In the genomic region with DNA sequence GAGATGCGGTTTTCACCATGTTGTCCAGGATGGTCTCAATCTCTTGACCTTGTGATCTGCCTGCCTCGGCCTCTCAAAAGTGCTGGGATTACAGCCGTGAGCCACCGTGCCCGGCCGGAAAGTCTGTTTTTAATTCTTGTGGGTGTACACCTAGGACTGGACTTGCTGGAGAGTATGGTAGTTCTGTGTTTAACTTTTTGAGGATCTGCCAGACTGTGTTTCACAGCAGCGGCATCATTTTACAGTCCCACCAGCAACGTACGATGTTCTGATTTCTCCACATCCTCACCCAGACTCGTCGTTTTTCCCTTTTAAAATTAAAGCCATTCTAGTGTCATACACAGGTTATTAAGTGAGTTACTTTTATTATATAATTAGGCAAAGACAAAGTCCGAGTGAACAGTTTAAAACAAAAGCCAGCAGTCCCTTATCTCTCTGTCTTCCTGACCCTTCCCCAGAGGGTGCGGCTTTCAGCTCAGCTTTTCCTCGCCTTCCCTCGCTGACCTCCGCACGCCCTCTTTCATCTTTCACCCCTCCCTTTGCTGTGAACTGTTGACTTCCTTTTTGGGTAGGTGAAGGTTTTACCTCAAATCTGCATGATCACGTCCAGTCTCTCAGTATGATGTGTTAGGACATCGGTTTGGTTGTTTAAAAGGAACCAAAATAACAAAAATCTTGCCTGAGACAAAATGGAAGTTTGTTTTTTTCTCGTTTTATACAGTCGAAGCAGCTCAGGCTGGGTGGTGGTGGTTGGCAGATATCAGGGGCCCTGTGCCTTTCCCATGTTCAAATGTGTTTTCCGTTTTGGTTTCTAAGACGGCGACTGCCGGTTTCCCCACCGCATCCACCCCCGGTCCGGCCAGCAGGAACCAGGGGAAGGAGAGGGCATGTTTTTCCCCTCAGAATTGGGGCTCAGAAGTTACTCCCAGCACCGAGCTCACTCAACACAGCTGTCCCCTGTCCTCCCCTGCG, we compare ENCODE assay signal across 11 cellular contexts. TPM values are rescaled to one million over a fixed set of nuclear protein-coding genes. Genes with fewer than 3 reads are reported as not detected.
DNase-seq lines count a peak whose midpoint lies in the region; ATAC-seq and TF ChIP-seq lines count a peak whose summit lies in the region.
"Had no signal": no experiment of that assay in that cellular context is flagged by ENCODE, and none has a peak within 500 bp of the region (broad histone marks: within the 10 kb centered on the region; RNA-seq: fewer than 3 reads in every experiment).

No MANE protein-coding gene starts in this region.

- CTCF ChIA-PET in activated B cell treated with CpG ODN at 0.5 μM for 24 hours (lab: Charles Lee) = no interaction called here

- H3K9me3 Mint-ChIP-seq in activated B cell treated with CpG ODN at 0.5 μM for 24 hours = no peaks in the 10 kb centered on the region
- H3K9me3 Mint-ChIP-seq: HFFc6 had no signal

- POLR2A ChIA-PET in activated B cell treated with CpG ODN at 0.5 μM for 24 hours (lab: Charles Lee) = interaction anchor here (0.6 to 2.1 kb wide), 3 partner anchors 17 to 114 kb away, joined by 3 to 15 read pairs (median 10); a partner anchor contains a TSS

- peak overlapping the region; percentile 73 for H3K4me3 Mint-ChIP-seq in activated B cell treated with CpG ODN at 0.5 μM for 24 hours
- H3K4me3 Mint-ChIP-seq: HFFc6 had no signal

- peak; percentile 57 for DNase-seq in GM19238 (ENCODE audit: insufficient read length, low spot score)
- DNase-seq in activated B cell treated with CpG ODN at 0.5 μM for 24 hours = no peak
- DNase-seq in heart right ventricle = no peak
- DNase-seq in stimulated activated CD8-positive, alpha-beta memory T cell treated with anti-CD3 and anti-CD28 coated beads, Interleukin-4, amount 100 ng/mL, for 48 hours = peak; percentile 50
- no peak for DNase-seq in AG20443 (ENCODE audit: low spot score)
- DNase-seq in SW480 (ENCODE audit: low spot score) = no peak
- DNase-seq in body of pancreas = no peak
- no peak for DNase-seq in NCI-H1694 (lab: John Stamatoyannopoulos, UW)
- DNase-seq: HFFc6, PC-3 had no signal

- TF ChIP-seq POLR2A in body of pancreas (IDR thresholded peaks at IDR 0.05) = no peak

- peaks cover 52% of the 10 kb centered on the region for H3K36me3 Mint-ChIP-seq in activated B cell treated with CpG ODN at 0.5 μM for 24 hours (ENCODE audit: low read depth)

- peak overlapping the region; percentile 73 for H3K27ac Mint-ChIP-seq in activated B cell treated with CpG ODN at 0.5 μM for 24 hours
- H3K27ac Mint-ChIP-seq: HFFc6 had no signal

- peaks cover 0 to 22% (median 7%) of the 10 kb centered on the region in 9 donors for H3K4me1 ChIP-seq in heart right ventricle
- peaks cover 11% of the 10 kb centered on the region for H3K4me1 ChIP-seq in body of pancreas

- intact Hi-C loops in activated B cell treated with CpG ODN at 0.5 μM for 24 hours (cut with micrococcal nuclease) = no loop called here
- intact Hi-C loops in heart right ventricle (cut with DNase I) = no loop called here
- intact Hi-C loops in body of pancreas (cut with DNase I) = no loop called here

- peak overlapping the region; percentile 2 to 77 (median 63) for H3K27ac ChIP-seq in heart right ventricle
- no peak overlapping the region for H3K27ac ChIP-seq in body of pancreas
- H3K27ac ChIP-seq: epithelial cell of prostate had no signal

- H3K9me3 ChIP-seq in heart right ventricle (no peaks in the 10 kb centered on the region), body of pancreas (no peaks in the 10 kb centered on the region)

- 53 to 56% methylated on average over 30 of the region's 30 CpGs for WGBS in heart right ventricle, 2 donors
- WGBS in body of pancreas, 2 donors = 73 to 86% methylated on average over 30 of the region's 30 CpGs

- ATAC-seq in activated B cell treated with CpG ODN at 0.5 μM for 24 hours (ENCODE audit: low read depth) (peak; percentile 47), heart right ventricle (peak in 6 of 8 donors; percentile 46 to 85 (median 69)), body of pancreas (no peak)
- ATAC-seq: PC-3 had no signal

- H3K27me3 ChIP-seq in heart right ventricle (no peaks in the 10 kb centered on the region), body of pancreas (no peaks in the 10 kb centered on the region)

- H3K4me3 ChIP-seq in heart right ventricle = peak overlapping the region in 6 of 10 donors; percentile 15 to 36 (median 26)
- no peak overlapping the region for H3K4me3 ChIP-seq in body of pancreas

- H3K27me3 Mint-ChIP-seq in activated B cell treated with CpG ODN at 0.5 μM for 24 hours = no peaks in the 10 kb centered on the region

- H3K4me1 Mint-ChIP-seq in activated B cell treated with CpG ODN at 0.5 μM for 24 hours = peaks cover 9% of the 10 kb centered on the region

- TF ChIP-seq CTCF in activated B cell treated with CpG ODN at 0.5 μM for 24 hours (IDR thresholded peaks at IDR 0.05) (no peak), heart right ventricle (IDR thresholded peaks at IDR 0.05) (no peak), body of pancreas (IDR thresholded peaks at IDR 0.05) (no peak)

- H3K36me3 ChIP-seq in heart right ventricle (peaks cover 0 to 93% (median 13%) of the 10 kb centered on the region in 9 donors), body of pancreas (replicated peaks in 1 of 2; ENCODE audit: insufficient read depth in 1 of 2, low read depth in 2 of 2) (peaks cover 0 to 4% of the 10 kb centered on the region in 2 donors)

RNA-seq across cellular contexts. Expression of a gene that starts 18.0 kb away (rescaled TPM):
- total RNA-seq in activated B cell treated with CpG ODN at 0.5 μM for 24 hours (45.9 and 49.6 TPM in 2 replicates), heart right ventricle (100 to 1,000 TPM; 114 to 200 (median 161) TPM), body of pancreas (10 to 100 TPM; 44.2 to 50.8 TPM)
- 10 to 100 TPM; 70.5 to 97.9 TPM for polyA plus RNA-seq in heart right ventricle

RNA-seq across cellular contexts. Expression of a gene that starts 23.1 kb away (rescaled TPM):
- total RNA-seq in activated B cell treated with CpG ODN at 0.5 μM for 24 hours = not detected in 2 replicates
- 10 to 100 TPM in 6 of 10 donors, 1 to 10 TPM in 4; 7.5 to 18.2 (median 12.5) TPM for total RNA-seq in heart right ventricle
- 10 to 100 TPM in 1 of 2 donors, 1 to 10 TPM in 1; 1.9 to 36.4 TPM for polyA plus RNA-seq in heart right ventricle
- 10 to 100 TPM; 15.6 to 95.9 TPM for total RNA-seq in body of pancreas

RNA-seq across cellular contexts. Expression of a gene that starts 23.4 kb away (rescaled TPM):
- 85.0 and 100 TPM in 2 replicates for total RNA-seq in activated B cell treated with CpG ODN at 0.5 μM for 24 hours
- total RNA-seq in heart right ventricle = 10 to 100 TPM; 14.4 to 29.7 (median 20.4) TPM
- 100 to 1,000 TPM in 1 of 2 donors, 10 to 100 TPM in 1; 21.3 to 139 TPM for polyA plus RNA-seq in heart right ventricle
- 100 to 1,000 TPM; 106 to 162 TPM for total RNA-seq in body of pancreas

RNA-seq across cellular contexts. Expression of a gene that starts 27.7 kb away (rescaled TPM):
- total RNA-seq in activated B cell treated with CpG ODN at 0.5 μM for 24 hours (not detected in 2 replicates), heart right ventricle (10 to 100 TPM in 4 of 10 donors, 1 to 10 TPM in 6; 4.8 to 16.9 (median 9.1) TPM), body of pancreas (100 to 1,000 TPM; 102 to 140 TPM)
- polyA plus RNA-seq in heart right ventricle = 10 to 100 TPM in 1 of 2 donors, under 1 TPM in 1; 0.17 to 10.7 TPM
- total RNA-seq: HFFc6, PC-3 had no signal

RNA-seq across cellular contexts. Expression of a gene that starts 30.3 kb away (rescaled TPM):
- not detected in 2 replicates for total RNA-seq in activated B cell treated with CpG ODN at 0.5 μM for 24 hours
- 10 to 100 TPM in 1 of 10 donors, 1 to 10 TPM in 8, under 1 TPM in 1; 0.55 to 14.0 (median 3.2) TPM for total RNA-seq in heart right ventricle
- 1 to 10 TPM in 1 of 2 donors, under 1 TPM in 1; 0.32 to 2.6 TPM for polyA plus RNA-seq in heart right ventricle
- 1,000 to 10,000 TPM in 1 of 2 donors, 100 to 1,000 TPM in 1; 517 to 2,271 TPM for total RNA-seq in body of pancreas
- total RNA-seq: HFFc6, PC-3 had no signal

Comparison
In these comparisons a context has a peak if more than half of its experiments do, and no peak if none do; other contexts are left out.
1. DNase-seq: peak in GM19238 (single experiment) and stimulated activated CD8-positive, alpha-beta memory T cell treated with anti-CD3 and anti-CD28 coated beads, Interleukin-4, amount 100 ng/mL, for 48 hours (single experiment); none in activated B cell treated with CpG ODN at 0.5 μM for 24 hours (single experiment), heart right ventricle (0 of 2), AG20443 (single experiment), SW480 (single experiment), body of pancreas (0 of 4) and NCI-H1694 (single experiment).
2. H3K27ac ChIP-seq: peak in heart right ventricle (10 of 10); none in body of pancreas (0 of 4).
3. H3K4me3 ChIP-seq: peak in heart right ventricle (6 of 10); none in body of pancreas (0 of 2).